ENCODE assay signal across 29 cellular contexts in the genomic region with DNA sequence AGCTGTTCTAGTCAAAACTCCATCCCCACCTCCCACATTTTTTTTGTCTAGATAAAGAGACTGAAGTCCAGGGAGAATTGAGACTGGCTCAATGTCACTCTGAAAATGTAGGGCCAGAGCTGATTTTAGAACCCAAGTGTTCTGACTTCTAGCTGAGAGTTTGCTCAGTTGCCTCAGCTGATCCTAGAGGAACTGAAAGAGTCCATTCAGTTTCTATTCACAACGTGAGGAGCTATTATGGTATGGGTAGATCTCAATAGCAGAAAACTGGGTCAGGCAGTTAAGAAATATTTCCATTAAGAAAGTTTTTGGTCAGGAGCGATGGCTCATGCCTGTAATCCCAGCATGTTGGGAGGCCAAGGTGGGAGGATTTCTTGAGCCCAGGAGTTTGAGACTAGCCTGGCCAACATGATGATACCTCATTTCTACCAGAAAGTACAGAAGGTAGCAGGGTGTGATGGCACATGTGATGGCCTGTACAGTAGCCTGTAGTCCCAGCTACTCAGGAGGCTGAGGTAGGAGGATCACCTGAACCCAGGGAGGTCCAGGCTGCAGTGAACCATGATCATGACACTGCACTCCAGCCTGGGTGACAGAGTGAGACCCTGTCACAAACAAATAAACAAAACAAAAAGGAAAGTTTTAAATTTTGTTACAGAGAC.
DNase-seq lines count a peak whose midpoint lies in the region; ATAC-seq lines count a peak whose summit lies in the region.
"Had no signal": no experiment of that assay in that cellular context is flagged by ENCODE, and none has a peak within 500 bp of the region (broad histone marks: within the 10 kb centered on the region; RNA-seq: fewer than 3 reads in every experiment).

No MANE protein-coding gene starts in this region.

- peak; percentile 79 for ATAC-seq in GM18511 (IDR thresholded peaks at IDR 0.05; ENCODE audit: unreplicated experiment)
- peak; percentile 71 for ATAC-seq in GM21390 (IDR thresholded peaks at IDR 0.05; ENCODE audit: unreplicated experiment)
- ATAC-seq in HG03060 (IDR thresholded peaks at IDR 0.05; ENCODE audit: low read depth, unreplicated experiment), result peak; percentile 59
- peak; percentile 70 for ATAC-seq in stimulated activated memory B cell treated with anti-CD40 and anti-IgM and Interleukin-4, amounts not matched to agents 10 μg/mL and 1 μg/mL and 100 μg/mL, for 72 hours
- no peak for ATAC-seq in GM19023 (IDR thresholded peaks at IDR 0.05; ENCODE audit: unreplicated experiment)
- ATAC-seq: activated T-cell treated with anti-CD3 and anti-CD28 coated beads, Interleukin-2, amount 50 U/mL, for 72 hours; body of pancreas; gastroesophageal sphincter; left cardiac atrium; pancreas had no signal

- no peaks in the 10 kb centered on the region for H3K36me3 Mint-ChIP-seq in stimulated activated memory B cell treated with anti-CD40 and anti-IgM and Interleukin-4, amounts not matched to agents 10 μg/mL and 1 μg/mL and 100 μg/mL, for 72 hours
- H3K36me3 Mint-ChIP-seq in activated T-helper 2 cell treated with anti-CD3 and anti-CD28 coated beads, Interferon-gamma antibody, Interleukin-2, Interleukin-4, amounts not matched to agents 10 μg/mL and 5 μg/mL and 100 μg/mL, durations not matched to agents 14 hours and 24 hours and 36 hours (ENCODE audit: low read depth), result no peaks in the 10 kb centered on the region
- H3K36me3 Mint-ChIP-seq: memory B cell had no signal

- H3K4me1 Mint-ChIP-seq in stimulated activated memory B cell treated with anti-CD40 and anti-IgM and Interleukin-4, amounts not matched to agents 10 μg/mL and 1 μg/mL and 100 μg/mL, for 72 hours, result no peaks in the 10 kb centered on the region
- H3K4me1 Mint-ChIP-seq in activated T-helper 2 cell treated with anti-CD3 and anti-CD28 coated beads, Interferon-gamma antibody, Interleukin-2, Interleukin-4, amounts not matched to agents 10 μg/mL and 5 μg/mL and 100 μg/mL, durations not matched to agents 14 hours and 24 hours and 36 hours (ENCODE audit: low read depth), result no peaks in the 10 kb centered on the region
- H3K4me1 Mint-ChIP-seq: activated B cell treated with CpG ODN at 0.5 μM for 24 hours, memory B cell, neural crest cell had no signal

- no peak overlapping the region for H3K27ac Mint-ChIP-seq in stimulated activated memory B cell treated with anti-CD40 and anti-IgM and Interleukin-4, amounts not matched to agents 10 μg/mL and 1 μg/mL and 100 μg/mL, for 72 hours
- H3K27ac Mint-ChIP-seq in activated T-helper 2 cell treated with anti-CD3 and anti-CD28 coated beads, Interferon-gamma antibody, Interleukin-2, Interleukin-4, amounts not matched to agents 10 μg/mL and 5 μg/mL and 100 μg/mL, durations not matched to agents 14 hours and 24 hours and 36 hours, result no peak overlapping the region
- H3K27ac Mint-ChIP-seq: activated B cell treated with CpG ODN at 0.5 μM for 24 hours; activated T-cell treated with anti-CD3 and anti-CD28 coated beads, Interleukin-2, amount 50 U/mL, for 72 hours; IgD-negative memory B cell; memory B cell had no signal

- no peaks in the 10 kb centered on the region for H3K9me3 Mint-ChIP-seq in stimulated activated memory B cell treated with anti-CD40 and anti-IgM and Interleukin-4, amounts not matched to agents 10 μg/mL and 1 μg/mL and 100 μg/mL, for 72 hours
- H3K9me3 Mint-ChIP-seq in activated T-helper 2 cell treated with anti-CD3 and anti-CD28 coated beads, Interferon-gamma antibody, Interleukin-2, Interleukin-4, amounts not matched to agents 10 μg/mL and 5 μg/mL and 100 μg/mL, durations not matched to agents 14 hours and 24 hours and 36 hours, result no peaks in the 10 kb centered on the region
- H3K9me3 Mint-ChIP-seq: activated B cell treated with CpG ODN at 0.5 μM for 24 hours; activated T-cell treated with anti-CD3 and anti-CD28 coated beads, Interleukin-2, amount 50 U/mL, for 72 hours; IgD-negative memory B cell; memory B cell had no signal

- no peak for DNase-seq in stimulated activated naive CD4-positive, alpha-beta T cell (lab: John Stamatoyannopoulos, UW)
- DNase-seq in activated T-helper 2 cell treated with anti-CD3 and anti-CD28 coated beads, Interferon-gamma antibody, Interleukin-2, Interleukin-4, amounts not matched to agents 10 μg/mL and 5 μg/mL and 100 μg/mL, durations not matched to agents 14 hours and 24 hours and 36 hours (ENCODE audit: low spot score), result no peak
- DNase-seq: ACHN; activated B cell treated with CpG ODN at 0.5 μM for 24 hours; activated naive CD4-positive, alpha-beta T cell treated with Interleukin-2 at 50 U/mL for 16 hours; activated T-cell treated with anti-CD3 and anti-CD28 coated beads, Interleukin-2, amount 50 U/mL, for 72 hours; adrenal gland; body of pancreas; Caco-2; cerebellar nuclear complex; hippocampal formation; left cardiac atrium; NCI-H1092; NCI-H187; NCI-H2171 treated with DMSO at 0.1 percent for 48 hours; NCI-H510A treated with DMSO at 0.1 percent for 48 hours; pancreas; SJCRH30; stimulated activated CD4-positive, alpha-beta T cell treated with anti-CD3 and anti-CD28 coated beads, Interleukin-2, amount 100 ng/mL, for 24 hours; transverse colon had no signal

- H3K4me3 Mint-ChIP-seq in stimulated activated memory B cell treated with anti-CD40 and anti-IgM and Interleukin-4, amounts not matched to agents 10 μg/mL and 1 μg/mL and 100 μg/mL, for 72 hours, result no peak overlapping the region
- no peak overlapping the region for H3K4me3 Mint-ChIP-seq in activated T-helper 2 cell treated with anti-CD3 and anti-CD28 coated beads, Interferon-gamma antibody, Interleukin-2, Interleukin-4, amounts not matched to agents 10 μg/mL and 5 μg/mL and 100 μg/mL, durations not matched to agents 14 hours and 24 hours and 36 hours (ENCODE audit: low read depth)
- H3K4me3 Mint-ChIP-seq: activated B cell treated with CpG ODN at 0.5 μM for 24 hours; activated T-cell treated with anti-CD3 and anti-CD28 coated beads, Interleukin-2, amount 50 U/mL, for 72 hours; IgD-negative memory B cell; memory B cell; neural crest cell had no signal

- no peaks in the 10 kb centered on the region for H3K27me3 Mint-ChIP-seq in stimulated activated memory B cell treated with anti-CD40 and anti-IgM and Interleukin-4, amounts not matched to agents 10 μg/mL and 1 μg/mL and 100 μg/mL, for 72 hours
- H3K27me3 Mint-ChIP-seq in activated T-helper 2 cell treated with anti-CD3 and anti-CD28 coated beads, Interferon-gamma antibody, Interleukin-2, Interleukin-4, amounts not matched to agents 10 μg/mL and 5 μg/mL and 100 μg/mL, durations not matched to agents 14 hours and 24 hours and 36 hours (ENCODE audit: low read depth), result no peaks in the 10 kb centered on the region
- H3K27me3 Mint-ChIP-seq: IgD-negative memory B cell had no signal

- intact Hi-C loops in activated T-helper 2 cell treated with anti-CD3 and anti-CD28 coated beads, Interferon-gamma antibody, Interleukin-2, Interleukin-4, amounts not matched to agents 10 μg/mL and 5 μg/mL and 100 μg/mL, durations not matched to agents 14 hours and 24 hours and 36 hours (cut with micrococcal nuclease), result no loop called here
